ENCODE assay signal across 9 cellular contexts in genomic region chr6:24358219-24358821, GRCh38. TPM values are rescaled to one million over a fixed set of nuclear protein-coding genes. Genes with fewer than 3 reads are reported as not detected.
A peak's percentile ranks its signal among the peaks of the same experiment; 100 is the strongest.
DNase-seq lines count a peak whose midpoint lies in the region; ATAC-seq and TF ChIP-seq lines count a peak whose summit lies in the region.
"Had no signal": no experiment of that assay in that cellular context is flagged by ENCODE, and none has a peak within 500 bp of the region (broad histone marks: within the 10 kb centered on the region; RNA-seq: fewer than 3 reads in every experiment).

No MANE protein-coding gene starts in this region.

- H3K18ac ChIP-seq in mesenchymal stem cell (ENCODE audit: low read depth in 1 of 2, low read length in 2 of 2): no peak overlapping the region

- no peak for TF ChIP-seq CTCF in ascending aorta (IDR thresholded peaks at IDR 0.05)
- no peak for TF ChIP-seq CTCF in type B pancreatic cell (conservative IDR thresholded peaks at IDR 0.05)
- no peak for TF ChIP-seq CTCF in smooth muscle cell (IDR thresholded peaks at IDR 0.05; ENCODE audit: borderline replicate concordance, insufficient read depth, poor library complexity, severe bottlenecking)

- no peaks in the 10 kb centered on the region for H4K20me1 ChIP-seq in smooth muscle cell (ENCODE audit: low read depth)

- no peak overlapping the region for H2BK5ac ChIP-seq in mesenchymal stem cell (ENCODE audit: low read depth, low read length, poor library complexity, severe bottlenecking)

- H4K91ac ChIP-seq in mesenchymal stem cell (ENCODE audit: low read length): no peak overlapping the region

- H3K4me3 Mint-ChIP-seq in activated naive CD4-positive, alpha-beta T cell treated with anti-CD3 and anti-CD28 coated beads, Interleukin-2, amount 50 U/mL, for 24 hours: peak overlapping the region; percentile 88
- H3K4me3 Mint-ChIP-seq in type B pancreatic cell: peak overlapping the region; percentile 88

- H2AFZ ChIP-seq in mesenchymal stem cell (ENCODE audit: low read depth, low read length) (no peak overlapping the region), smooth muscle cell (ENCODE audit: low read depth) (no peak overlapping the region)

- H2BK15ac ChIP-seq in mesenchymal stem cell (ENCODE audit: low read depth, poor library complexity, severe bottlenecking): no peak overlapping the region

- H3K27me3 ChIP-seq in ascending aorta (no peaks in the 10 kb centered on the region), mesenchymal stem cell (ENCODE audit: control insufficient read depth in 1 of 2, insufficient read depth in 1 of 2, low read length in 2 of 2) (peaks cover 0 to 20% of the 10 kb centered on the region in 2 experiments), smooth muscle cell (ENCODE audit: low read depth) (peaks cover 8% of the 10 kb centered on the region)

- no peak overlapping the region for H3K27ac Mint-ChIP-seq in activated naive CD4-positive, alpha-beta T cell treated with anti-CD3 and anti-CD28 coated beads, Interleukin-2, amount 50 U/mL, for 24 hours
- H3K27ac Mint-ChIP-seq in type B pancreatic cell: peak overlapping the region; percentile 59

- intact Hi-C loops in ascending aorta (cut with DNase I): no loop called here

- H3K9ac ChIP-seq in mesenchymal stem cell (ENCODE audit: low read length) (no peak overlapping the region), smooth muscle cell (ENCODE audit: low read depth) (no peak overlapping the region)

- no peak overlapping the region for H2BK120ac ChIP-seq in mesenchymal stem cell (ENCODE audit: low read depth, low read length)

- no peaks in the 10 kb centered on the region for H3K36me3 Mint-ChIP-seq in activated naive CD4-positive, alpha-beta T cell treated with anti-CD3 and anti-CD28 coated beads, Interleukin-2, amount 50 U/mL, for 24 hours
- no peaks in the 10 kb centered on the region for H3K36me3 Mint-ChIP-seq in type B pancreatic cell

- DNase-seq in activated naive CD4-positive, alpha-beta T cell treated with Interleukin-2 at 50 U/mL for 16 hours: no peak
- DNase-seq in ascending aorta (ENCODE audit: low spot score in 2 of 2) (no peak), mesenchymal stem cell (no peak), type B pancreatic cell (ENCODE audit: extremely low spot score, unreplicated experiment) (no peak), smooth muscle cell (lab: John Stamatoyannopoulos, UW; ENCODE audit: unreplicated experiment) (no peak), cerebellar nuclear complex (lab: John Stamatoyannopoulos, UW) (no peak)
- DNase-seq: Right ventricle myocardium superior had no signal

- H3K9me3 Mint-ChIP-seq in activated naive CD4-positive, alpha-beta T cell treated with anti-CD3 and anti-CD28 coated beads, Interleukin-2, amount 50 U/mL, for 24 hours: no peaks in the 10 kb centered on the region
- no peaks in the 10 kb centered on the region for H3K9me3 Mint-ChIP-seq in type B pancreatic cell

- H2AK5ac ChIP-seq in mesenchymal stem cell (ENCODE audit: low read length, severe bottlenecking): peak overlapping the region; percentile 74

- H3K79me2 ChIP-seq in smooth muscle cell (ENCODE audit: low read depth): no peaks in the 10 kb centered on the region

- no peak overlapping the region for H3K4ac ChIP-seq in mesenchymal stem cell (ENCODE audit: low read depth in 1 of 2, low read length in 2 of 2)

- H3K9me3 ChIP-seq in ascending aorta (no peaks in the 10 kb centered on the region), mesenchymal stem cell (ENCODE audit: control insufficient read depth, low read length) (no peaks in the 10 kb centered on the region), smooth muscle cell (replicated peaks; ENCODE audit: low read depth) (no peaks in the 10 kb centered on the region)

- no peak overlapping the region for H2BK12ac ChIP-seq in mesenchymal stem cell (ENCODE audit: low read length in 2 of 2)

- H3K4me1 Mint-ChIP-seq in activated naive CD4-positive, alpha-beta T cell treated with anti-CD3 and anti-CD28 coated beads, Interleukin-2, amount 50 U/mL, for 24 hours: peaks cover 32% of the 10 kb centered on the region
- peaks cover 11% of the 10 kb centered on the region for H3K4me1 Mint-ChIP-seq in type B pancreatic cell (ENCODE audit: unreplicated experiment)

- 98% methylated on average over 7 of the region's 12 CpGs for WGBS in mesenchymal stem cell
- WGBS in smooth muscle cell (ENCODE audit: low lambda C conversion rate): 98% methylated on average over 12 of the region's 12 CpGs

- no peaks in the 10 kb centered on the region for H3K27me3 Mint-ChIP-seq in activated naive CD4-positive, alpha-beta T cell treated with anti-CD3 and anti-CD28 coated beads, Interleukin-2, amount 50 U/mL, for 24 hours
- peaks cover 6% of the 10 kb centered on the region for H3K27me3 Mint-ChIP-seq in type B pancreatic cell

- H3K4me3 ChIP-seq in ascending aorta (peak overlapping the region; percentile 54 to 58), mesenchymal stem cell (ENCODE audit: insufficient read depth in 1 of 2, low read depth in 1 of 2, low read length in 2 of 2) (peak overlapping the region in 1 of 2 experiments; percentile 67), smooth muscle cell (no peak overlapping the region)

- no peak for ATAC-seq in HG03460 (IDR thresholded peaks at IDR 0.05; ENCODE audit: unreplicated experiment)

- peaks cover 2% of the 10 kb centered on the region for H3K79me1 ChIP-seq in mesenchymal stem cell (replicated peaks; ENCODE audit: low read length, poor library complexity, severe bottlenecking)

- H3K23ac ChIP-seq in mesenchymal stem cell (ENCODE audit: low read length in 2 of 2): no peak overlapping the region

- H3K4me2 ChIP-seq in mesenchymal stem cell (ENCODE audit: low read length, poor library complexity, severe bottlenecking) (no peak overlapping the region), smooth muscle cell (no peak overlapping the region)

- no peak overlapping the region for H4K8ac ChIP-seq in mesenchymal stem cell (ENCODE audit: low read length)

- no peaks in the 10 kb centered on the region for H3K36me3 ChIP-seq in ascending aorta
- H3K36me3 ChIP-seq in mesenchymal stem cell (ENCODE audit: control insufficient read depth in 1 of 2, insufficient read depth in 2 of 2, low read depth in 1 of 2, low read length in 2 of 2): peaks cover 0 to 8% of the 10 kb centered on the region in 2 experiments
- H3K36me3 ChIP-seq in smooth muscle cell (ENCODE audit: low read depth): no peaks in the 10 kb centered on the region

- no peaks in the 10 kb centered on the region for H3F3A ChIP-seq in smooth muscle cell (ENCODE audit: low read depth)

- no peak overlapping the region for H3K27ac ChIP-seq in ascending aorta
- H3K27ac ChIP-seq in mesenchymal stem cell (ENCODE audit: low read length, poor library complexity, severe bottlenecking): no peak overlapping the region
- no peak overlapping the region for H3K27ac ChIP-seq in smooth muscle cell (ENCODE audit: low read depth)

- H3K14ac ChIP-seq in mesenchymal stem cell (ENCODE audit: low read length in 2 of 2): no peak overlapping the region

- H3K4me1 ChIP-seq in ascending aorta (peaks cover 0 to 13% of the 10 kb centered on the region in 2 donors), mesenchymal stem cell (ENCODE audit: control insufficient read depth, insufficient read depth, low read depth, low read length) (peaks cover 1% of the 10 kb centered on the region), smooth muscle cell (ENCODE audit: low read depth) (no peaks in the 10 kb centered on the region)

RNA-seq across cellular contexts. Expression of gene DCDC2, which starts 0.5 kb away (rescaled TPM):
- not detected for total RNA-seq in ascending aorta
- 0.04 TPM for polyA plus RNA-seq in mesenchymal stem cell (2013, experiment 1 of 2)
- 0.08 TPM for polyA plus RNA-seq in mesenchymal stem cell (2013, experiment 2 of 2)
- total RNA-seq in type B pancreatic cell (ENCODE audit: low replicate concordance): 5.5 and 8.7 TPM in 2 replicates
- total RNA-seq in smooth muscle cell: not detected in 2 replicates
- not detected in 2 replicates for polyA plus RNA-seq in smooth muscle cell
- total RNA-seq: Right ventricle myocardium superior had no signal

RNA-seq across cellular contexts. Expression of gene MRS2, which starts 44.4 kb away (rescaled TPM):
- 3.2 TPM for total RNA-seq in ascending aorta
- polyA plus RNA-seq in mesenchymal stem cell (2013, experiment 1 of 2): 18.7 TPM
- polyA plus RNA-seq in mesenchymal stem cell (2013, experiment 2 of 2): 19.3 TPM
- 32.1 and 43.2 TPM in 2 replicates for total RNA-seq in type B pancreatic cell (ENCODE audit: low replicate concordance)
- 27.7 and 38.6 TPM in 2 replicates for total RNA-seq in smooth muscle cell
- 19.7 and 28.2 TPM in 2 replicates for polyA plus RNA-seq in smooth muscle cell
